Comparison of ENCODE assay signal across 26 cellular contexts in the genomic region with DNA sequence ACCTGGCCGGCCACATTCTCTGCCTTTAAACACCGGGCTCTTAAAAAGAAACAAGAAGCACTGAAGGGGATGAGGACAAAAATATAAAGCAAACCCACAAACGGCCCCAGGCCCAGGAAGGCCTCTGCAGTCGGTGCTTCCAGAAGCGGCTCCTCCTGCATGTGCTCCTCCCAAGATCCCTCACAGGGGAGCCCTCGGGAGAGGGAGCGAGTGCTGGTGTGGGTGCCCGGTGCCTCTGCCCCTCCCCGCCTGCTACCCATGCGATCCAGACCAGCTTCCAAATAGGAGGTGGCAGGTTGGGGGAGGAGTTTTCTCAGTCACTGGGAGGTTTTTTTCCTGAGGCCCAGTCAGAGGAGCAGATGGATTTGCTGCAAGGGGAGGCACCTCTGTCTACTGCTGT.
"Had no signal": no experiment of that assay in that cellular context is flagged by ENCODE, and none has a peak within 500 bp of the region (broad histone marks: within the 10 kb centered on the region; RNA-seq: fewer than 3 reads in every experiment).

No MANE protein-coding gene starts in this region.

- ATAC-seq: Panc1, SK-N-SH treated with all-trans-retinoic acid at 6 μM for 48 hours, WTC11 had no signal

- H3K4me1 ChIP-seq: breast epithelium had no signal

- H3K27ac Mint-ChIP-seq: activated CD4-positive, alpha-beta memory T cell treated with anti-CD3 and anti-CD28 coated beads for 36 hours; activated T-helper 2 cell treated with anti-CD3 and anti-CD28 coated beads, Interferon-gamma antibody, Interleukin-2, Interleukin-4, amounts not matched to agents 10 μg/mL and 5 μg/mL and 100 μg/mL, durations not matched to agents 14 hours and 24 hours and 36 hours had no signal

- H3K27ac ChIP-seq: breast epithelium, SJCRH30 had no signal

- H3K27me3 Mint-ChIP-seq: activated CD4-positive, alpha-beta memory T cell treated with anti-CD3 and anti-CD28 coated beads for 36 hours; activated CD4-positive, alpha-beta T cell treated with anti-CD3 and anti-CD28 coated beads, Interleukin-2, amount 10 ng/mL, durations not matched to agents 7 days and 5 days had no signal

- H3K9me3 Mint-ChIP-seq: activated CD4-positive, alpha-beta memory T cell treated with anti-CD3 and anti-CD28 coated beads for 36 hours; activated CD4-positive, alpha-beta T cell treated with anti-CD3 and anti-CD28 coated beads, Interleukin-2, amount 10 ng/mL, durations not matched to agents 7 days and 5 days; activated T-helper 2 cell treated with anti-CD3 and anti-CD28 coated beads, Interferon-gamma antibody, Interleukin-2, Interleukin-4, amounts not matched to agents 10 μg/mL and 5 μg/mL and 100 μg/mL, durations not matched to agents 14 hours and 24 hours and 36 hours; WTC11 had no signal

- H3K9me3 ChIP-seq: breast epithelium, SJCRH30 had no signal

- DNase-seq: activated CD4-positive, alpha-beta memory T cell treated with anti-CD3 and anti-CD28 coated beads for 36 hours; activated CD4-positive, alpha-beta T cell treated with anti-CD3 and anti-CD28 coated beads, Interleukin-2, amount 10 ng/mL, durations not matched to agents 7 days and 5 days; activated CD4-positive, CD25-positive, alpha-beta regulatory T cell treated with anti-CD3 and anti-CD28 coated beads, Interleukin-2, amount 50 U/mL, for 72 hours; activated CD8-positive, alpha-beta memory T cell treated with anti-CD3 and anti-CD28 coated beads for 24 hours; activated gamma-delta T cell treated with Interleukin-2 at 50 U/mL for 16 hours; activated naive CD4-positive, alpha-beta T cell treated with anti-CD3 and anti-CD28 coated beads, Interleukin-2, amount 50 U/mL, for 16 hours; activated T-cell treated with anti-CD3 and anti-CD28 coated beads, Interleukin-2, amount 50 U/mL, for 48 hours; caudate nucleus; KG1; NCI-H1092; NCI-H1417; NCI-H1930; NCI-H345; NCI-H510A; NCI-H526 treated with DMSO at 0.1 percent for 48 hours; NCI-H82; OCI-M1; Right ventricle myocardium superior; RPMI8226; SJCRH30; SW 1271 had no signal

- H3K4me3 ChIP-seq: breast epithelium, SJCRH30 had no signal

- H3K36me3 ChIP-seq: breast epithelium, SJCRH30 had no signal

- H3K4me3 Mint-ChIP-seq: activated CD4-positive, alpha-beta memory T cell treated with anti-CD3 and anti-CD28 coated beads for 36 hours; activated CD4-positive, alpha-beta T cell treated with anti-CD3 and anti-CD28 coated beads, Interleukin-2, amount 10 ng/mL, durations not matched to agents 7 days and 5 days; WTC11 had no signal

- H3K27me3 ChIP-seq: breast epithelium, SJCRH30 had no signal
